Comparison of ENCODE assay signal across 1 cellular context in genomic region chr12:50221228-50222008, GRCh38.
TF ChIP-seq lines count a peak whose summit lies in the region.

No MANE protein-coding gene starts in this region.

TF ChIP-seq in SK-N-SH, 30 proteins besides CTCF, POLR2A, EP300 and RAD21 (continued from another document):
- TF ChIP-seq, protein P1, sequence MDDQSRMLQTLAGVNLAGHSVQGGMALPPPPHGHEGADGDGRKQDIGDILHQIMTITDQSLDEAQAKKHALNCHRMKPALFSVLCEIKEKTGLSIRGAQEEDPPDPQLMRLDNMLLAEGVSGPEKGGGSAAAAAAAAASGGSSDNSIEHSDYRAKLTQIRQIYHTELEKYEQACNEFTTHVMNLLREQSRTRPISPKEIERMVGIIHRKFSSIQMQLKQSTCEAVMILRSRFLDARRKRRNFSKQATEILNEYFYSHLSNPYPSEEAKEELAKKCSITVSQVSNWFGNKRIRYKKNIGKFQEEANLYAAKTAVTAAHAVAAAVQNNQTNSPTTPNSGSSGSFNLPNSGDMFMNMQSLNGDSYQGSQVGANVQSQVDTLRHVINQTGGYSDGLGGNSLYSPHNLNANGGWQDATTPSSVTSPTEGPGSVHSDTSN (IDR thresholded peaks at IDR 0.05): peak; percentile 83
- TF ChIP-seq ELF1 (IDR thresholded peaks at IDR 0.05) (no peak), GATA2 (CRISPR knock-in tag; IDR thresholded peaks at IDR 0.05) (peak; percentile 79), MEF2A (IDR thresholded peaks at IDR 0.05; ENCODE audit: borderline replicate concordance, low read depth) (peak; percentile 24; the same call in 1 of the 2 replicates), TCF12 (IDR thresholded peaks at IDR 0.05) (peak; percentile 99), USF2 (IDR thresholded peaks at IDR 0.05; ENCODE audit: borderline replicate concordance, low read depth, low read length) (no peak), ZBTB33 (IDR thresholded peaks at IDR 0.05; ENCODE audit: borderline replicate concordance, low read depth) (no peak), RCOR1 (IDR thresholded peaks at IDR 0.05; ENCODE audit: low read length) (peak; percentile 98; the same call in 1 of the 2 replicates), POLR2AphosphoS5 (IDR thresholded peaks at IDR 0.05; ENCODE audit: low read depth, low read length) (peak; percentile 94), TEAD4 (IDR thresholded peaks at IDR 0.05; ENCODE audit: borderline replicate concordance, insufficient read depth) (peak; percentile 59; the same call in 1 of the 2 replicates), GABPA (IDR thresholded peaks at IDR 0.05; ENCODE audit: low read depth) (no peak), USF1 (IDR thresholded peaks at IDR 0.05; ENCODE audit: borderline replicate concordance, low read depth) (no peak), SMC3 (IDR thresholded peaks at IDR 0.05; ENCODE audit: low read depth, low read length) (no peak), RXRA (IDR thresholded peaks at IDR 0.05; ENCODE audit: borderline replicate concordance, low read depth) (peak; percentile 29; the same call in 1 of the 2 replicates)
- TF ChIP-seq, protein P2, sequence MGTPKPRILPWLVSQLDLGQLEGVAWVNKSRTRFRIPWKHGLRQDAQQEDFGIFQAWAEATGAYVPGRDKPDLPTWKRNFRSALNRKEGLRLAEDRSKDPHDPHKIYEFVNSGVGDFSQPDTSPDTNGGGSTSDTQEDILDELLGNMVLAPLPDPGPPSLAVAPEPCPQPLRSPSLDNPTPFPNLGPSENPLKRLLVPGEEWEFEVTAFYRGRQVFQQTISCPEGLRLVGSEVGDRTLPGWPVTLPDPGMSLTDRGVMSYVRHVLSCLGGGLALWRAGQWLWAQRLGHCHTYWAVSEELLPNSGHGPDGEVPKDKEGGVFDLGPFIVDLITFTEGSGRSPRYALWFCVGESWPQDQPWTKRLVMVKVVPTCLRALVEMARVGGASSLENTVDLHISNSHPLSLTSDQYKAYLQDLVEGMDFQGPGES (IDR thresholded peaks at IDR 0.05; ENCODE audit: low read depth, low read length): no peak
